In the genomic region with DNA sequence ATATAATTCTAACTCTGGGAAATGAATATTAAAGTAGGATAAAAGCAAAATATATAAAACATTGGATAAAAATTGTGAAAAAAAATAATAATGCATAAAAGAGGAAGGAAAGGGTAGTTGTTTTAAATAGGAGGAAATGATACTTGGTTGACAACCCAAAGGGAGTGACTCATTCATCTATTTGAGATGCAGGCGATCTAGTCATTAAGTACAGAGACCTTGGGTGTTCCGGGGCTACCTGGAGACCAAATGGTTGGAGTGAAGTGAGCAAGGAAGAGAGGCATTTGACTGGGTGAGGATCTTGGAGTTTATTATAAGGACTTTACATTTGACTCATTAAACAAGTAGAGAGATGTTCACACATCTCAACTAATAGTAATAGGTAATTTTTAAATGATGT, we compare ENCODE assay signal across 25 cellular contexts.
"Had no signal": no experiment of that assay in that cellular context is flagged by ENCODE, and none has a peak within 500 bp of the region (broad histone marks: within the 10 kb centered on the region; RNA-seq: fewer than 3 reads in every experiment).

No MANE protein-coding gene starts in this region.

- H3K36me3 Mint-ChIP-seq: activated naive CD4-positive, alpha-beta T cell treated with anti-CD3 and anti-CD28 coated beads, Interleukin-2, amount 10 ng/mL, durations not matched to agents 7 days and 5 days; naive B cell; stimulated activated effector memory CD8-positive, alpha-beta T cell treated with anti-CD3 and anti-CD28 coated beads, Interleukin-12 subunit alpha, Interleukin-12 subunit beta, amount 100 ng/mL, for 72 hours had no signal

- H3K36me3 ChIP-seq: brain microvascular endothelial cell, gastrocnemius medialis, heart left ventricle, sigmoid colon, stomach, WERI-Rb-1 had no signal

- H3K27me3 ChIP-seq: brain microvascular endothelial cell, gastrocnemius medialis, heart left ventricle, sigmoid colon, stomach had no signal

- H3K4me1 Mint-ChIP-seq: activated naive CD4-positive, alpha-beta T cell treated with anti-CD3 and anti-CD28 coated beads, Interleukin-2, amount 10 ng/mL, durations not matched to agents 7 days and 5 days; activated naive CD8-positive, alpha-beta T cell treated with anti-CD3 and anti-CD28 coated beads, Interleukin-2, amount 50 U/mL, for 24 hours; naive B cell; neural crest cell; stimulated activated effector memory CD8-positive, alpha-beta T cell treated with anti-CD3 and anti-CD28 coated beads, Interleukin-12 subunit alpha, Interleukin-12 subunit beta, amount 100 ng/mL, for 72 hours had no signal

- H3K9me3 ChIP-seq: gastrocnemius medialis, heart left ventricle, mucosa of descending colon, psoas muscle, sigmoid colon, stomach had no signal

- H3K4me3 ChIP-seq: gastrocnemius medialis, heart left ventricle, mucosa of descending colon, psoas muscle, sigmoid colon, stomach had no signal

- H3K27ac ChIP-seq: brain microvascular endothelial cell, gastrocnemius medialis, heart left ventricle, psoas muscle, sigmoid colon, stomach, WERI-Rb-1 had no signal

- H3K4me1 ChIP-seq: gastrocnemius medialis, heart left ventricle, psoas muscle, sigmoid colon, stomach had no signal

- H3K27me3 Mint-ChIP-seq: activated naive CD4-positive, alpha-beta T cell treated with anti-CD3 and anti-CD28 coated beads, Interleukin-2, amount 10 ng/mL, durations not matched to agents 7 days and 5 days; activated naive CD8-positive, alpha-beta T cell treated with anti-CD3 and anti-CD28 coated beads, Interleukin-2, amount 50 U/mL, for 24 hours; naive B cell had no signal

- H3K27ac Mint-ChIP-seq: activated naive CD4-positive, alpha-beta T cell treated with anti-CD3 and anti-CD28 coated beads, Interleukin-2, amount 10 ng/mL, durations not matched to agents 7 days and 5 days; activated naive CD8-positive, alpha-beta T cell treated with anti-CD3 and anti-CD28 coated beads, Interleukin-2, amount 50 U/mL, for 24 hours; naive B cell; stimulated activated effector memory CD8-positive, alpha-beta T cell treated with anti-CD3 and anti-CD28 coated beads, Interleukin-12 subunit alpha, Interleukin-12 subunit beta, amount 100 ng/mL, for 72 hours had no signal

- H3K4me3 Mint-ChIP-seq: activated naive CD4-positive, alpha-beta T cell treated with anti-CD3 and anti-CD28 coated beads, Interleukin-2, amount 10 ng/mL, durations not matched to agents 7 days and 5 days; activated naive CD8-positive, alpha-beta T cell treated with anti-CD3 and anti-CD28 coated beads, Interleukin-2, amount 50 U/mL, for 24 hours; naive B cell; neural crest cell; stimulated activated effector memory CD8-positive, alpha-beta T cell treated with anti-CD3 and anti-CD28 coated beads, Interleukin-12 subunit alpha, Interleukin-12 subunit beta, amount 100 ng/mL, for 72 hours had no signal

- DNase-seq: activated CD4-positive, alpha-beta T cell treated with anti-CD3 and anti-CD28 coated beads for 1 hour; activated CD8-positive, alpha-beta memory T cell treated with anti-CD3 and anti-CD28 coated beads for 24 hours; activated CD8-positive, alpha-beta memory T cell treated with anti-CD3 and anti-CD28 coated beads, Interleukin-2, amount 50 U/mL, for 48 hours; activated effector memory CD4-positive, alpha-beta T cell treated with Interleukin-2 at 50 U/mL for 16 hours; activated naive CD4-positive, alpha-beta T cell treated with anti-CD3 and anti-CD28 coated beads, Interleukin-2, amount 10 ng/mL, durations not matched to agents 7 days and 5 days; activated naive CD8-positive, alpha-beta T cell treated with anti-CD3 and anti-CD28 coated beads, Interleukin-2, amount 50 U/mL, for 24 hours; activated T-cell treated with anti-CD3 and anti-CD28 coated beads, Interleukin-2, amount 50 U/mL, for 48 hours; anterior cingulate cortex; brain microvascular endothelial cell; central memory CD4-positive, alpha-beta T cell; gastrocnemius medialis; heart left ventricle; kidney glomerular epithelial cell; left ventricle myocardium superior; mesenchymal stem cell; mucosa of descending colon; naive B cell; psoas muscle; sigmoid colon; stimulated activated CD4-positive, alpha-beta T cell treated with anti-CD3 and anti-CD28 coated beads, Interleukin-4, amount 100 ng/mL, for 24 hours; stomach; trophoblast cell; WERI-Rb-1 had no signal

- H3K9me3 Mint-ChIP-seq: neural crest cell; stimulated activated effector memory CD8-positive, alpha-beta T cell treated with anti-CD3 and anti-CD28 coated beads, Interleukin-12 subunit alpha, Interleukin-12 subunit beta, amount 100 ng/mL, for 72 hours had no signal
